30 cellular contexts compared by ENCODE assay signal in genomic region chrX:49232525-49232924, GRCh38. TPM values are rescaled to one million over a fixed set of nuclear protein-coding genes. Genes with fewer than 3 reads are reported as not detected.
"Had no signal": no experiment of that assay in that cellular context is flagged by ENCODE, and none has a peak within 500 bp of the region (broad histone marks: within the 10 kb centered on the region; RNA-seq: fewer than 3 reads in every experiment).

No MANE protein-coding gene starts in this region.

- DNase-seq: activated CD4-positive, alpha-beta T cell treated with anti-CD3 and anti-CD28 coated beads, Interleukin-2, amount 10 ng/mL, durations not matched to agents 7 days and 5 days; activated CD4-positive, CD25-positive, alpha-beta regulatory T cell treated with anti-CD3 and anti-CD28 coated beads, Interleukin-2, amount 50 U/mL, for 72 hours; activated effector memory CD4-positive, alpha-beta T cell treated with anti-CD3 and anti-CD28 coated beads, Interleukin-2, amount 50 U/mL, for 16 hours; activated naive CD4-positive, alpha-beta T cell treated with anti-CD3 and anti-CD28 coated beads, Interleukin-2, amount 50 U/mL, for 16 hours; activated T-cell treated with anti-CD3 and anti-CD28 coated beads for 4 hours; activated T-cell treated with anti-CD3 and anti-CD28 coated beads, Interleukin-2, amount 50 U/mL, for 72 hours; adrenal gland; effector CD8-positive, alpha-beta T cell; esophagus squamous epithelium; foreskin melanocyte; left lung; lower lobe of right lung; mesendoderm; mucosa of descending colon; nucleus accumbens; pancreas; psoas muscle; stimulated activated CD4-positive, alpha-beta T cell treated with anti-CD3 and anti-CD28 coated beads, Interleukin-1b, Interleukin-23, amount 100 ng/mL, for 48 hours; stimulated activated naive B cell treated with anti-CD40 and anti-IgM and Interleukin-4, amounts not matched to agents 10 μg/mL and 1 μg/mL and 100 μg/mL, for 72 hours; stomach; T-helper 17 cell; T1000; thyroid gland; upper lobe of left lung had no signal

- H3K27me3 Mint-ChIP-seq: activated CD4-positive, alpha-beta T cell treated with anti-CD3 and anti-CD28 coated beads, Interleukin-2, amount 10 ng/mL, durations not matched to agents 7 days and 5 days; stimulated activated naive B cell treated with anti-CD40 and anti-IgM and Interleukin-4, amounts not matched to agents 10 μg/mL and 1 μg/mL and 100 μg/mL, for 72 hours; T-helper 17 cell had no signal

- H3K4me3 Mint-ChIP-seq: activated CD4-positive, alpha-beta T cell treated with anti-CD3 and anti-CD28 coated beads, Interleukin-2, amount 10 ng/mL, durations not matched to agents 7 days and 5 days; stimulated activated naive B cell treated with anti-CD40 and anti-IgM and Interleukin-4, amounts not matched to agents 10 μg/mL and 1 μg/mL and 100 μg/mL, for 72 hours had no signal

- H3K27ac Mint-ChIP-seq: brain; stimulated activated naive B cell treated with anti-CD40 and anti-IgM and Interleukin-4, amounts not matched to agents 10 μg/mL and 1 μg/mL and 100 μg/mL, for 72 hours had no signal

- H3K9me3 Mint-ChIP-seq: activated CD4-positive, alpha-beta T cell treated with anti-CD3 and anti-CD28 coated beads, Interleukin-2, amount 10 ng/mL, durations not matched to agents 7 days and 5 days; activated T-cell treated with anti-CD3 and anti-CD28 coated beads, Interleukin-2, amount 50 U/mL, for 72 hours had no signal

- H3K36me3 Mint-ChIP-seq: brain had no signal

- ATAC-seq: activated T-cell treated with anti-CD3 and anti-CD28 coated beads, Interleukin-2, amount 50 U/mL, for 72 hours; left lung; lower lobe of right lung; mucosa of descending colon; pancreas; psoas muscle; SK-N-SH treated with all-trans-retinoic acid at 6 μM for 48 hours; stimulated activated naive B cell treated with anti-CD40 and anti-IgM and Interleukin-4, amounts not matched to agents 10 μg/mL and 1 μg/mL and 100 μg/mL, for 72 hours; T-helper 17 cell had no signal

RNA-seq across cellular contexts. Expression of gene CACNA1F, which starts 0.6 kb away (rescaled TPM):
- total RNA-seq: myocyte, smooth muscle cell had no signal

RNA-seq across cellular contexts. Expression of gene FOXP3, which starts 32.0 kb away (rescaled TPM):
- total RNA-seq: dermis microvascular lymphatic vessel endothelial cell, glomerular endothelial cell, lower lobe of right lung, psoas muscle, smooth muscle cell, stomach had no signal

RNA-seq across cellular contexts. Expression of gene SYP, which starts 32.5 kb away (rescaled TPM):
- total RNA-seq: smooth muscle cell had no signal
